In genomic region chr9:34701023-34701768, GRCh38 we compare ENCODE assay signal across 8 cellular contexts. TPM values are rescaled to one million over a fixed set of nuclear protein-coding genes. Genes with fewer than 3 reads are reported as not detected.
DNase-seq lines count a peak whose midpoint lies in the region; ATAC-seq and TF ChIP-seq lines count a peak whose summit lies in the region.

No MANE protein-coding gene starts in this region.

- peak; percentile 40 for ATAC-seq in GM21786 (IDR thresholded peaks at IDR 0.05; ENCODE audit: unreplicated experiment)
- peak; percentile 90 for ATAC-seq in activated CD4-positive, alpha-beta T cell treated with anti-CD3 and anti-CD28 coated beads for 36 hours

- H3K4me1 Mint-ChIP-seq in activated CD4-positive, alpha-beta T cell treated with anti-CD3 and anti-CD28 coated beads for 36 hours = peaks cover 7% of the 10 kb centered on the region
- H3K4me1 Mint-ChIP-seq in chondrocyte (ENCODE audit: low read depth) = peaks cover 9% of the 10 kb centered on the region

- peak overlapping the region; percentile 57 for H3K4me3 ChIP-seq in AG10803 (ENCODE audit: low read length)
- H3K4me3 ChIP-seq in kidney epithelial cell (ENCODE audit: low read depth, low read length) = peak overlapping the region; percentile 49

- H3K9me3 Mint-ChIP-seq in activated CD4-positive, alpha-beta T cell treated with anti-CD3 and anti-CD28 coated beads for 36 hours (ENCODE audit: low read depth) = no peaks in the 10 kb centered on the region
- no peaks in the 10 kb centered on the region for H3K9me3 Mint-ChIP-seq in chondrocyte (ENCODE audit: low read depth)

- no peaks in the 10 kb centered on the region for H3K36me3 Mint-ChIP-seq in activated CD4-positive, alpha-beta T cell treated with anti-CD3 and anti-CD28 coated beads for 36 hours (ENCODE audit: low read depth)
- no peaks in the 10 kb centered on the region for H3K36me3 Mint-ChIP-seq in chondrocyte (ENCODE audit: low read depth)

- CTCF ChIA-PET in activated CD4-positive, alpha-beta T cell treated with anti-CD3 and anti-CD28 coated beads for 36 hours (lab: Charles Lee) = interaction anchor here (0.5 to 5.2 kb wide), 20 partner anchors 9 to 871 kb away, joined by 3 to 26 read pairs (median 4); partner anchors contain the start of genes CCL19, CCL21, CCL27 and GALT

- H3K4me3 Mint-ChIP-seq in activated CD4-positive, alpha-beta T cell treated with anti-CD3 and anti-CD28 coated beads for 36 hours = peak overlapping the region; percentile 72
- H3K4me3 Mint-ChIP-seq in chondrocyte (ENCODE audit: unreplicated experiment) = peak overlapping the region; percentile 72

- H3K27me3 ChIP-seq in kidney epithelial cell (ENCODE audit: control insufficient read depth, insufficient read depth, low read length) = peaks cover 9% of the 10 kb centered on the region

- intact Hi-C loops in activated CD4-positive, alpha-beta T cell treated with anti-CD3 and anti-CD28 coated beads for 36 hours (cut with DNase I, micrococcal nuclease) = loop anchor here (1.0 to 5.0 kb wide), 4 partner anchors 17 to 286 kb away; partner anchors contain the start of genes DNAJB5 (in 1 of the 2), GALT (in 1 of the 2) and RPP25L (in 1 of the 2)

- no peaks in the 10 kb centered on the region for H3K36me3 ChIP-seq in kidney epithelial cell (ENCODE audit: control insufficient read depth, insufficient read depth, low read length)

- no peak overlapping the region for H3K27ac Mint-ChIP-seq in activated CD4-positive, alpha-beta T cell treated with anti-CD3 and anti-CD28 coated beads for 36 hours
- H3K27ac Mint-ChIP-seq in chondrocyte (ENCODE audit: unreplicated experiment) = no peak overlapping the region

- POLR2A ChIA-PET in activated CD4-positive, alpha-beta T cell treated with anti-CD3 and anti-CD28 coated beads for 36 hours (lab: Charles Lee) = interaction anchor here (0.6 kb wide), 1 partner anchor 324 kb away, joined by 3 read pairs; no protein-coding TSS in a partner anchor

- H3K27me3 Mint-ChIP-seq in activated CD4-positive, alpha-beta T cell treated with anti-CD3 and anti-CD28 coated beads for 36 hours = peaks cover 8% of the 10 kb centered on the region
- H3K27me3 Mint-ChIP-seq in chondrocyte (ENCODE audit: low read depth) = peaks cover 8% of the 10 kb centered on the region

- DNase-seq in AG10803 (ENCODE audit: low read depth) = peak; percentile 58
- peak; percentile 17 for DNase-seq in NCI-H2107 (lab: John Stamatoyannopoulos, UW)
- DNase-seq in activated CD4-positive, alpha-beta T cell treated with anti-CD3 and anti-CD28 coated beads for 36 hours = peak; percentile 89
- peak; percentile 86 for DNase-seq in chondrocyte (ENCODE audit: low spot score)
- DNase-seq in kidney epithelial cell (ENCODE audit: low read depth) = no peak
- peak; percentile 68 to 75 (median 70) for DNase-seq in stimulated activated CD4-positive, alpha-beta T cell treated with anti-CD3 and anti-CD28 coated beads, Interleukin-12 subunit alpha, Interleukin-12 subunit beta, amount 100 ng/mL, for 48 hours (ENCODE audit: low read depth in 2 of 3, low spot score in 1 of 3)
- no peak for DNase-seq in KG1 (lab: John Stamatoyannopoulos, UW)

- TF ChIP-seq CTCF in AG10803 (conservative IDR thresholded peaks at IDR 0.05; ENCODE audit: low read length) = peak; percentile 69
- peak; percentile 90 for TF ChIP-seq CTCF in chondrocyte (IDR thresholded peaks at IDR 0.05)
- peak; percentile 90 for TF ChIP-seq CTCF in kidney epithelial cell (IDR thresholded peaks at IDR 0.05; ENCODE audit: insufficient read depth, low read length, poor library complexity, severe bottlenecking)

RNA-seq across cellular contexts. Expression of gene CCL21, which starts 8.7 kb away (rescaled TPM):
- not detected for total RNA-seq in activated CD4-positive, alpha-beta T cell treated with anti-CD3 and anti-CD28 coated beads for 36 hours
- total RNA-seq in chondrocyte (not detected in 3 replicates), kidney epithelial cell (not detected in 2 replicates)

RNA-seq across cellular contexts. Expression of gene CCL19, which starts 10.1 kb away (rescaled TPM):
- under 1 TPM; 0.30 to 0.66 TPM for total RNA-seq in activated CD4-positive, alpha-beta T cell treated with anti-CD3 and anti-CD28 coated beads for 36 hours
- total RNA-seq in chondrocyte (not detected in 3 replicates), kidney epithelial cell (not detected in 2 replicates)

RNA-seq across cellular contexts. Expression of gene CCL27, which starts 38.7 kb away (rescaled TPM):
- under 1 TPM in 1 of 2 experiments, not detected in 1; 0.23 TPM for total RNA-seq in activated CD4-positive, alpha-beta T cell treated with anti-CD3 and anti-CD28 coated beads for 36 hours
- total RNA-seq in chondrocyte = not detected in 3 replicates
- not detected in 2 replicates for total RNA-seq in kidney epithelial cell

RNA-seq across cellular contexts. Expression of gene IL11RA, which starts 49.2 kb away (rescaled TPM):
- total RNA-seq in activated CD4-positive, alpha-beta T cell treated with anti-CD3 and anti-CD28 coated beads for 36 hours = 10 to 100 TPM; 18.3 to 21.3 TPM
- total RNA-seq in chondrocyte = 32.0 to 33.7 TPM (median 32.9 TPM) in 3 replicates
- total RNA-seq in kidney epithelial cell = 5.9 and 11.6 TPM in 2 replicates

RNA-seq across cellular contexts. Expression of gene GALT, which starts 54.7 kb away (rescaled TPM):
- 10 to 100 TPM; 45.1 to 53.9 TPM for total RNA-seq in activated CD4-positive, alpha-beta T cell treated with anti-CD3 and anti-CD28 coated beads for 36 hours
- total RNA-seq in chondrocyte (35.5 to 51.8 TPM (median 38.2 TPM) in 3 replicates), kidney epithelial cell (34.4 and 39.4 TPM in 2 replicates)

Comparison
In these comparisons a context has a peak if more than half of its experiments do, and no peak if none do; other contexts are left out.
1. DNase-seq: peak in AG10803 (single experiment), NCI-H2107 (single experiment), activated CD4-positive, alpha-beta T cell treated with anti-CD3 and anti-CD28 coated beads for 36 hours (single experiment), chondrocyte (single experiment) and stimulated activated CD4-positive, alpha-beta T cell treated with anti-CD3 and anti-CD28 coated beads, Interleukin-12 subunit alpha, Interleukin-12 subunit beta, amount 100 ng/mL, for 48 hours (3 of 3); none in kidney epithelial cell (single experiment) and KG1 (single experiment).
2. Peak in every context shown above with its lines, with median percentiles within 50 percentile points of each other: CTCF ChIP-seq.